In the genomic region with DNA sequence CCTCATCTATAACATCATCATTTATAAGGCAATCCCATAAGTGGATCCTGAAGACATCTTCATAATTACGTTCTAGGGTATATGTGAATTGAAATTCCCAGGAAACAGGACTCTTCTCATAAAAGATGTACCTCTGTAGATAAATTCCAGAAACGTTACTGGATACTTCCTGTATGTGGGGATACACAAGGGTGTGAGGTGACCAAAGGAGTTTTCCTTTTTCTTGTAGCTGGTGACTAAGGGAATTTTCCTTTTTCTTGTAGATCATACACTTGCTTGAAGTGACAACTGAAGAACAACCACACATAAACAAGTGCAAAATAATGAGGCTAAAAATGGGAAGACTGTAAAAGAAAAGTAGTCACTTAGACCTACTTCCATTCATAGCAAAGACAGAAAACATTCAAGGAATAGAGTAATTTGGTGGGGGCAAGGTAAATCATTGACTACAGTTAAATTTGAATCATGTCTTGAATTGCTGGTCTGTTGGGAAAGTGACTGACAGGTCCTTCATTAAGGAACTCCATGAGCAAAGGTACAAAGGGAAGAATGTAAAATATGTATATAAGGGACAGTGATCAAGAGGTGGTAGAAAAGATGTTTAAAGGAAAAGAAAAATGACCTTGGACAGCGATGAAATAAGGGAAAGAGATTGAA, we compare ENCODE assay signal across 22 cellular contexts. TPM values are rescaled to one million over a fixed set of nuclear protein-coding genes. Genes with fewer than 3 reads are reported as not detected.
DNase-seq lines count a peak whose midpoint lies in the region; ATAC-seq and TF ChIP-seq lines count a peak whose summit lies in the region.
"Had no signal": no experiment of that assay in that cellular context is flagged by ENCODE, and none has a peak within 500 bp of the region (broad histone marks: within the 10 kb centered on the region; RNA-seq: fewer than 3 reads in every experiment).

No MANE protein-coding gene starts in this region.

- dilution Hi-C loops in mammary epithelial cell (cut with HindIII; ENCODE audit: low sequenced_read_pairs): no loop called here

- no peak for TF ChIP-seq POLR2A in vagina (IDR thresholded peaks at IDR 0.05)

- no peaks in the 10 kb centered on the region for H3K9me2 ChIP-seq in PC-9 (ENCODE audit: insufficient read depth)

- H3K4me1 ChIP-seq in mammary epithelial cell (ENCODE audit: insufficient read depth, low read length): no peaks in the 10 kb centered on the region
- H3K4me1 ChIP-seq in PC-9 (replicated peaks; ENCODE audit: insufficient read depth): no peaks in the 10 kb centered on the region
- H3K4me1 ChIP-seq in vagina: no peaks in the 10 kb centered on the region

- H4K20me1 ChIP-seq in mammary epithelial cell (ENCODE audit: insufficient read depth, low read length) (no peaks in the 10 kb centered on the region), PC-9 (ENCODE audit: insufficient read depth) (no peaks in the 10 kb centered on the region; the same call in 1 of the 2 replicates)

- BruUV-seq in mammary epithelial cell (replicated peaks; lab: Mats Ljungman, UMichigan): no TSS peak
- BruUV-seq in MCF 10A (replicated peaks; lab: Mats Ljungman, UMichigan): no TSS peak
- no TSS peak for BruUV-seq in PC-9 (replicated peaks; lab: Mats Ljungman, UMichigan)

- DNase-seq in mammary epithelial cell: no peak
- no peak for DNase-seq in MCF 10A (ENCODE audit: unreplicated experiment)
- no peak for DNase-seq in PC-9
- DNase-seq in kidney tubule cell (ENCODE audit: low spot score): peak; percentile 39
- DNase-seq in occipital lobe (lab: John Stamatoyannopoulos, UW): no peak
- no peak for DNase-seq in vagina (ENCODE audit: extremely low spot score in 2 of 2)
- no peak for DNase-seq in activated CD4-positive, alpha-beta T cell treated with anti-CD3 and anti-CD28 coated beads, Interleukin-2, amount 50 U/mL, for 4 hours
- DNase-seq: AML-193; C1 segment of cervical spinal cord; Calu3; CD8-positive, alpha-beta T cell; DMS153; NCI-H1092 treated with DMSO at 0.1 percent for 48 hours; NCI-H1436 treated with DMSO at 0.1 percent for 48 hours; NCI-H2029 treated with DMSO at 0.1 percent for 48 hours; NCI-H226; NCI-H510A treated with DMSO at 0.1 percent for 48 hours; NCI-H774; Right ventricle myocardium superior had no signal

- H2AFZ ChIP-seq in mammary epithelial cell (ENCODE audit: low read depth, low read length) (peak overlapping the region; percentile 1), PC-9 (0 out of 2 replicates have a peak overlapping the region, but pooled peaks have one; percentile 3)

- no peak overlapping the region for H3K4me2 ChIP-seq in mammary epithelial cell (ENCODE audit: insufficient read depth, low read depth, low read length)
- no peak overlapping the region for H3K4me2 ChIP-seq in PC-9

- no peak for TF ChIP-seq CTCF in mammary epithelial cell (conservative IDR thresholded peaks at IDR 0.05 in 1 of 2, IDR thresholded peaks at IDR 0.05 in 1 of 2; ENCODE audit: extremely low read depth in 1 of 2, insufficient read depth in 1 of 2, low read depth in 1 of 2, low read length in 2 of 2)
- no peak for TF ChIP-seq CTCF in MCF 10A (IDR thresholded peaks at IDR 0.05; ENCODE audit: unreplicated experiment)
- no peak for TF ChIP-seq CTCF in PC-9 (conservative IDR thresholded peaks at IDR 0.05)
- no peak for TF ChIP-seq CTCF in vagina (IDR thresholded peaks at IDR 0.05)

- no peaks in the 10 kb centered on the region for H3K27me3 Mint-ChIP-seq in MCF 10A (ENCODE audit: insufficient read depth, unreplicated experiment)

- H3K27ac ChIP-seq in mammary epithelial cell (ENCODE audit: insufficient read depth, low read depth, low read length): no peak overlapping the region
- H3K27ac ChIP-seq in PC-9: no peak overlapping the region
- H3K27ac ChIP-seq in vagina: no peak overlapping the region
- H3K27ac ChIP-seq: 22Rv1 had no signal

- ATAC-seq in HG02571 (IDR thresholded peaks at IDR 0.05; ENCODE audit: unreplicated experiment): no peak
- ATAC-seq: CD8-positive, alpha-beta T cell; K562 had no signal

- H3K36me3 ChIP-seq in mammary epithelial cell (ENCODE audit: insufficient read depth, low read length) (no peaks in the 10 kb centered on the region), PC-9 (ENCODE audit: low read depth) (no peaks in the 10 kb centered on the region), vagina (no peaks in the 10 kb centered on the region)

- no peak overlapping the region for H3K27ac Mint-ChIP-seq in MCF 10A (ENCODE audit: low read depth, unreplicated experiment)
- H3K27ac Mint-ChIP-seq: CD8-positive, alpha-beta T cell had no signal

- no peak overlapping the region for H3K4me3 Mint-ChIP-seq in MCF 10A (ENCODE audit: unreplicated experiment)
- H3K4me3 Mint-ChIP-seq: CD8-positive, alpha-beta T cell had no signal

- H3K9me3 ChIP-seq in mammary epithelial cell (replicated peaks; ENCODE audit: insufficient read depth, low read length) (no peaks in the 10 kb centered on the region), PC-9 (ENCODE audit: insufficient read depth, low read depth) (no peaks in the 10 kb centered on the region), vagina (no peaks in the 10 kb centered on the region)

- no peaks in the 10 kb centered on the region for H3K4me1 Mint-ChIP-seq in MCF 10A (ENCODE audit: insufficient read depth, unreplicated experiment)

- intact Hi-C loops in mammary epithelial cell (cut with micrococcal nuclease): no loop called here
- intact Hi-C loops in MCF 10A (cut with micrococcal nuclease): no loop called here
- intact Hi-C loops in PC-9 (cut with micrococcal nuclease; ENCODE audit: unreplicated experiment): no loop called here
- intact Hi-C loops in vagina (cut with DNase I): no loop called here

- no peaks in the 10 kb centered on the region for H3F3A ChIP-seq in PC-9 (ENCODE audit: insufficient read depth, low read depth)

- H3K4me3 ChIP-seq in mammary epithelial cell (replicated peaks in 1 of 3; ENCODE audit: insufficient read depth in 1 of 3, low read depth in 2 of 3, low read length in 3 of 3): no peak overlapping the region
- H3K4me3 ChIP-seq in PC-9: no peak overlapping the region
- H3K4me3 ChIP-seq in vagina: no peak overlapping the region
- H3K4me3 ChIP-seq: K562 had no signal

- H3K27me3 ChIP-seq in mammary epithelial cell (ENCODE audit: insufficient read depth, low read length) (no peaks in the 10 kb centered on the region), PC-9 (ENCODE audit: insufficient read depth, low read depth) (no peaks in the 10 kb centered on the region), vagina (no peaks in the 10 kb centered on the region)

- CTCF ChIA-PET in mammary epithelial cell (lab: Charles Lee; ENCODE audit: low non-redundant PET): no interaction called here
- CTCF ChIA-PET in MCF 10A (lab: Yijun Ruan, JAX): no interaction called here
- CTCF ChIA-PET in PC-9 (lab: Charles Lee): no interaction called here

- H3K79me2 ChIP-seq in mammary epithelial cell (ENCODE audit: insufficient read depth, low read length) (no peaks in the 10 kb centered on the region), PC-9 (ENCODE audit: low read depth) (no peaks in the 10 kb centered on the region)

- no peak overlapping the region for H3K9ac ChIP-seq in mammary epithelial cell (ENCODE audit: insufficient read depth, low read length)

- POLR2A ChIA-PET in MCF 10A (lab: Yijun Ruan, JAX) (no interaction called here), PC-9 (lab: Charles Lee; ENCODE audit: unreplicated experiment) (no interaction called here)

- H3K36me3 Mint-ChIP-seq in MCF 10A (ENCODE audit: insufficient read depth, unreplicated experiment): no peaks in the 10 kb centered on the region
- H3K36me3 Mint-ChIP-seq: CD8-positive, alpha-beta T cell had no signal

- WGBS in mammary epithelial cell (ENCODE audit: low coverage, missing lambda C conversion rate): 31% methylated on average over 3 of the region's 3 CpGs

- in situ Hi-C loops in mammary epithelial cell (cut with MboI; ENCODE audit: low sequenced_read_pairs in 2 of 2): no loop called here

- no peaks in the 10 kb centered on the region for H3K9me3 Mint-ChIP-seq in MCF 10A (ENCODE audit: unreplicated experiment)
- H3K9me3 Mint-ChIP-seq: CD8-positive, alpha-beta T cell had no signal

RNA-seq across cellular contexts. Expression of a gene that starts 53.2 kb away (rescaled TPM):
- 10 to 100 TPM; 65.0 to 86.3 TPM for total RNA-seq in mammary epithelial cell
- polyA plus RNA-seq in mammary epithelial cell: 97.5 TPM
- 60.2 TPM for polyA minus RNA-seq in mammary epithelial cell
- total RNA-seq in MCF 10A (2022): 69.0 and 69.3 TPM in 2 replicates
- 139 and 180 TPM in 2 replicates for total RNA-seq in PC-9 (2021)
- total RNA-seq in occipital lobe: 116 TPM
- total RNA-seq in vagina: 59.9 TPM
